In genomic region chr2:30653847-30654246, GRCh38 we compare ENCODE assay signal across 1 cellular context.
TF ChIP-seq lines count a peak whose summit lies in the region.

No MANE protein-coding gene starts in this region.

TF ChIP-seq in GM12878, 131 proteins besides CTCF, POLR2A, EP300 and RAD21 (continued from another document):
- no peak for TF ChIP-seq PRDM15 (CRISPR knock-in tag; IDR thresholded peaks at IDR 0.05)
- no peak for TF ChIP-seq NR2F1 (conservative IDR thresholded peaks at IDR 0.05)
- no peak for TF ChIP-seq SRF (IDR thresholded peaks at IDR 0.05; ENCODE audit: low read depth in 2 of 2, low read length in 2 of 2)
- TF ChIP-seq GABPA (IDR thresholded peaks at IDR 0.05; ENCODE audit: low read depth) = no peak
- no peak for TF ChIP-seq ZNF592 (IDR thresholded peaks at IDR 0.05)
- no peak for TF ChIP-seq BCLAF1 (IDR thresholded peaks at IDR 0.05)
- TF ChIP-seq ATF2 (IDR thresholded peaks at IDR 0.05; ENCODE audit: low read length) = no peak
